11 cellular contexts compared by ENCODE assay signal in the genomic region with DNA sequence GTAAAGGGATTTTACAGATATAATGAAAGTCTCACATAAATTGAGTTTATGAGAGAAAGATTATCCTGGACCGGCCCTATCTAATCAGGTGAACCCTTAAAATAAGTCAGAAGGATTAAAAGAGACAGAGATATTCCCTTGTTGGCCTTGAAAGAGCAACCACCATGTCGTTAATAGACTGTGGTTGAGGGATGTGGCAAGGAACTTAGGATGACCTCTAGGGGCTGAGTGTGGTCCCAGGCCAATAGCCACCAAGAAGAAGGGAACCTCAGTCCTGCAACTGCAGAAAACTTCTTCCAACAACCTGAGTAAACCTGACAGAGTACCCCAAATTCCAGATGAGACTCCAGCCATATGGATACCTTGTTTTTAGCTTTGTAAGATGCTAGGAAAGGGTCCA.
DNase-seq lines count a peak whose midpoint lies in the region; ATAC-seq and TF ChIP-seq lines count a peak whose summit lies in the region.
"Had no signal": no experiment of that assay in that cellular context is flagged by ENCODE, and none has a peak within 500 bp of the region (broad histone marks: within the 10 kb centered on the region; RNA-seq: fewer than 3 reads in every experiment).

No MANE protein-coding gene starts in this region.

- TF ChIP-seq CTCF in BE2C (IDR thresholded peaks at IDR 0.05; ENCODE audit: low read depth, low read length) (peak; percentile 40), RWPE2 (IDR thresholded peaks at IDR 0.05; ENCODE audit: poor library complexity, severe bottlenecking) (peak; percentile 60)

- H3K9me3 ChIP-seq in BE2C, result no peaks in the 10 kb centered on the region
- H3K9me3 ChIP-seq in RWPE2 (ENCODE audit: severe bottlenecking), result no peaks in the 10 kb centered on the region

- H3K36me3 ChIP-seq in BE2C (no peaks in the 10 kb centered on the region), RWPE2 (ENCODE audit: low read depth) (no peaks in the 10 kb centered on the region)

- no peak overlapping the region for H3K27ac ChIP-seq in RWPE2 (ENCODE audit: poor library complexity, severe bottlenecking)

- ATAC-seq in GM18907 (IDR thresholded peaks at IDR 0.05; ENCODE audit: unreplicated experiment) (peak; percentile 91), HG02943 (IDR thresholded peaks at IDR 0.05; ENCODE audit: low read depth, unreplicated experiment) (peak; percentile 68), RWPE2 (ENCODE audit: low read depth) (peak; percentile 80)

- no peak overlapping the region for H3K4me3 ChIP-seq in BE2C (ENCODE audit: low read depth, low read length)
- H3K4me3 ChIP-seq in RWPE2 (ENCODE audit: severe bottlenecking), result no peak overlapping the region

- DNase-seq in BE2C, result no peak
- no peak for DNase-seq in RWPE2 (ENCODE audit: low spot score)
- no peak for DNase-seq in NCI-H187 treated with DMSO at 0.1 percent for 48 hours (lab: John Stamatoyannopoulos, UW)
- DNase-seq in NK-92 treated with Interleukin-12 subunit alpha and Interleukin-12 subunit beta, amount 100 ng/mL, for 24 hours (lab: John Stamatoyannopoulos, UW), result no peak
- no peak for DNase-seq in NCI-H524 (lab: John Stamatoyannopoulos, UW)
- no peak for DNase-seq in NCI-H128 (lab: John Stamatoyannopoulos, UW; ENCODE audit: unreplicated experiment)
- DNase-seq: activated T-cell treated with anti-CD3 and anti-CD28 coated beads, Interleukin-2, amount 50 U/mL, for 24 hours; cortex of kidney; T-helper 9 cell had no signal

- H3K4me1 ChIP-seq in BE2C, result no peaks in the 10 kb centered on the region; the same call in 1 of the 2 replicates
- no peaks in the 10 kb centered on the region for H3K4me1 ChIP-seq in RWPE2 (ENCODE audit: insufficient read depth, poor library complexity, severe bottlenecking)

- H3K27me3 ChIP-seq in BE2C (no peaks in the 10 kb centered on the region), RWPE2 (ENCODE audit: insufficient read depth, poor library complexity, severe bottlenecking) (no peaks in the 10 kb centered on the region)
